ENCODE assay signal across 8 cellular contexts in the genomic region with DNA sequence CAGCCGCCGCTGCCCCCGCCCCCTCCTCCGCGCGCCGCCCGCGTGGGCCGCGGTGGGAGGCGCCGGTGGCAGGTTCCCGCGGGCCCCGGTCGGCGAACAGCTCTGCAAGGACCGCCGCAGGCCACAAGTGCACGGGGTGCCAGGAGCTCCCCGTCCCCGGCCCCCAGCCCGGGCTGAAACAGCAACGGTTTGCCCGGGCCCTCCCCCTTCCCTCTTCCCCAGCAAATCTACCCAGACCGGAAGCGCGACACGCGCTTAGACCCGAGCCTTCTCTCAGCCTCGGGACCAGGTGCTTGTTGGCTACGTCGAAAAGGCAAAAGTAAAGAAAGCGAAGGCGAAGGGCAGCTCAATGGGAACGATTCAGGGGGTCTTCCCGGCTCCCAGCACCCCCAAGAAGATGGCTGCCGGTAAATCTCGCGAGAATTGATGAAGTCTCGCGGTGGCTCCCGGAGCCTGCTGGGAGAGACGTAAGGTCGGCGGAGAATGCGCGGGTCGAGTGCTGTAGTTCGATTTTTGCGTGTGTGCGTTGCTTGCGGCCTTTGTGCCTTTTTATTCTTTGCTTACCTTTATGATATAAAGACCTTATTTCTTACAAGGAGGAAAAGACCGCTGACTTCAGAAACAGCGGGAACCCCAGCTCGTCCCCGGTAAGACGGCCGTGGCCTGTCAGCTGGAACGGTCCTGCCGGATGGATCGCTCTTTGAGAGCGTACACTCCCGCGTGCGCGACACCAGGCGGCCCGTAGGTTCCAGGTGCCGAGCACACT. TPM values are rescaled to one million over a fixed set of nuclear protein-coding genes. Genes with fewer than 3 reads are reported as not detected.
DNase-seq lines count a peak whose midpoint lies in the region; ATAC-seq and TF ChIP-seq lines count a peak whose summit lies in the region.

A gene with protein sequence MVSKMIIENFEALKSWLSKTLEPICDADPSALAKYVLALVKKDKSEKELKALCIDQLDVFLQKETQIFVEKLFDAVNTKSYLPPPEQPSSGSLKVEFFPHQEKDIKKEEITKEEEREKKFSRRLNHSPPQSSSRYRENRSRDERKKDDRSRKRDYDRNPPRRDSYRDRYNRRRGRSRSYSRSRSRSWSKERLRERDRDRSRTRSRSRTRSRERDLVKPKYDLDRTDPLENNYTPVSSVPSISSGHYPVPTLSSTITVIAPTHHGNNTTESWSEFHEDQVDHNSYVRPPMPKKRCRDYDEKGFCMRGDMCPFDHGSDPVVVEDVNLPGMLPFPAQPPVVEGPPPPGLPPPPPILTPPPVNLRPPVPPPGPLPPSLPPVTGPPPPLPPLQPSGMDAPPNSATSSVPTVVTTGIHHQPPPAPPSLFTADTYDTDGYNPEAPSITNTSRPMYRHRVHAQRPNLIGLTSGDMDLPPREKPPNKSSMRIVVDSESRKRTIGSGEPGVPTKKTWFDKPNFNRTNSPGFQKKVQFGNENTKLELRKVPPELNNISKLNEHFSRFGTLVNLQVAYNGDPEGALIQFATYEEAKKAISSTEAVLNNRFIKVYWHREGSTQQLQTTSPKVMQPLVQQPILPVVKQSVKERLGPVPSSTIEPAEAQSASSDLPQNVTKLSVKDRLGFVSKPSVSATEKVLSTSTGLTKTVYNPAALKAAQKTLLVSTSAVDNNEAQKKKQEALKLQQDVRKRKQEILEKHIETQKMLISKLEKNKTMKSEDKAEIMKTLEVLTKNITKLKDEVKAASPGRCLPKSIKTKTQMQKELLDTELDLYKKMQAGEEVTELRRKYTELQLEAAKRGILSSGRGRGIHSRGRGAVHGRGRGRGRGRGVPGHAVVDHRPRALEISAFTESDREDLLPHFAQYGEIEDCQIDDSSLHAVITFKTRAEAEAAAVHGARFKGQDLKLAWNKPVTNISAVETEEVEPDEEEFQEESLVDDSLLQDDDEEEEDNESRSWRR (minus strand): TSS at position 425 of the 766 bp plus-strand sequence. CDS start 481 bp downstream, outside the sequence.

- TF ChIP-seq EP300 in ovary (IDR thresholded peaks at IDR 0.05) = no peak

- intact Hi-C loops in head of caudate nucleus (cut with DNase I) (no loop called here), ovary (cut with DNase I) (no loop called here), thyroid gland (cut with DNase I) (no loop called here)

- ATAC-seq in HG02610 (IDR thresholded peaks at IDR 0.05; ENCODE audit: unreplicated experiment) = peak; percentile 78

- DNase-seq in NCI-H1092 treated with DMSO at 0.1 percent for 48 hours (lab: John Stamatoyannopoulos, UW) = peak; percentile 98
- peak; percentile 85 for DNase-seq in SKM-1 treated with dmso at 0.1 percent for 144 hours (lab: John Stamatoyannopoulos, UW; ENCODE audit: unreplicated experiment)
- peak; percentile 81 to 96 (median 91) for DNase-seq in head of caudate nucleus
- DNase-seq in ovary = peak; percentile 93 to 97 (median 94)
- peak; percentile 91 to 92 for DNase-seq in thyroid gland

- peak within 1 kb of the TSS; percentile 98 for H3K27ac Mint-ChIP-seq in activated naive CD8-positive, alpha-beta T cell

- H3K36me3 Mint-ChIP-seq in activated naive CD8-positive, alpha-beta T cell = peaks cover 11% of the 10 kb centered on the region

- peaks cover 9% of the 10 kb centered on the region for H3K4me1 ChIP-seq in ovary (ENCODE audit: insufficient read depth)
- H3K4me1 ChIP-seq in thyroid gland = peaks cover 28 to 40% of the 10 kb centered on the region in 2 donors

- H3K9me3 Mint-ChIP-seq in activated naive CD8-positive, alpha-beta T cell (ENCODE audit: low read depth) = no peaks in the 10 kb centered on the region

- H3K27me3 ChIP-seq in ovary (no peaks in the 10 kb centered on the region), thyroid gland (no peaks in the 10 kb centered on the region)

- H3K36me3 ChIP-seq in ovary = no peaks in the 10 kb centered on the region
- H3K36me3 ChIP-seq in thyroid gland = no peaks in the 10 kb centered on the region

- peak within 1 kb of the TSS; percentile 72 for H3K4me3 ChIP-seq in GM08714 (ENCODE audit: low read length)
- peak within 1 kb of the TSS; percentile 94 for H3K4me3 ChIP-seq in ovary
- H3K4me3 ChIP-seq in thyroid gland (replicated peaks in 1 of 3) = peak within 1 kb of the TSS; percentile 66 to 100 (median 86)

- no peaks in the 10 kb centered on the region for H3K9me3 ChIP-seq in ovary
- no peaks in the 10 kb centered on the region for H3K9me3 ChIP-seq in thyroid gland

- H3K4me1 Mint-ChIP-seq in activated naive CD8-positive, alpha-beta T cell (ENCODE audit: low read depth) = peaks cover 44% of the 10 kb centered on the region

- TF ChIP-seq CTCF in ovary (IDR thresholded peaks at IDR 0.05) (no peak), thyroid gland (IDR thresholded peaks at IDR 0.05) (peak in 1 of 6 experiments; percentile 19)

- 0 to 1% (median 1%) methylated on average over 68 to 72 of the region's 72 CpGs for WGBS in ovary, 3 donors
- 0 to 1% methylated on average over 38 to 63 of the region's 72 CpGs for WGBS in thyroid gland, 2 donors

- H3K27me3 Mint-ChIP-seq in activated naive CD8-positive, alpha-beta T cell = no peaks in the 10 kb centered on the region

- TF ChIP-seq POLR2A in ovary (IDR thresholded peaks at IDR 0.05) = peak; percentile 75
- peak in 1 of 2 donors; percentile 78 for TF ChIP-seq POLR2A in thyroid gland (IDR thresholded peaks at IDR 0.05)

- H3K27ac ChIP-seq in ovary = peak within 1 kb of the TSS; percentile 81 to 94
- H3K27ac ChIP-seq in thyroid gland = peak within 1 kb of the TSS; percentile 92 to 99 (median 98)

- peak within 1 kb of the TSS; percentile 97 for H3K4me3 Mint-ChIP-seq in activated naive CD8-positive, alpha-beta T cell

RNA-seq across cellular contexts. Expression of the gene that starts here (rescaled TPM):
- total RNA-seq in ovary (10 to 100 TPM; 35.0 to 52.9 (median 43.3) TPM), thyroid gland (10 to 100 TPM; 54.7 to 67.5 (median 56.8) TPM)
- 10 to 100 TPM; 19.0 to 35.8 TPM for polyA plus RNA-seq in ovary

Comparison
In these comparisons a context has a peak if more than half of its experiments do, and no peak if none do; other contexts are left out.
1. Peak in every context shown above with its lines: DNase-seq, ATAC-seq, H3K4me3 ChIP-seq and H3K27ac ChIP-seq.